ENCODE assay signal across 17 cellular contexts in the genomic region with DNA sequence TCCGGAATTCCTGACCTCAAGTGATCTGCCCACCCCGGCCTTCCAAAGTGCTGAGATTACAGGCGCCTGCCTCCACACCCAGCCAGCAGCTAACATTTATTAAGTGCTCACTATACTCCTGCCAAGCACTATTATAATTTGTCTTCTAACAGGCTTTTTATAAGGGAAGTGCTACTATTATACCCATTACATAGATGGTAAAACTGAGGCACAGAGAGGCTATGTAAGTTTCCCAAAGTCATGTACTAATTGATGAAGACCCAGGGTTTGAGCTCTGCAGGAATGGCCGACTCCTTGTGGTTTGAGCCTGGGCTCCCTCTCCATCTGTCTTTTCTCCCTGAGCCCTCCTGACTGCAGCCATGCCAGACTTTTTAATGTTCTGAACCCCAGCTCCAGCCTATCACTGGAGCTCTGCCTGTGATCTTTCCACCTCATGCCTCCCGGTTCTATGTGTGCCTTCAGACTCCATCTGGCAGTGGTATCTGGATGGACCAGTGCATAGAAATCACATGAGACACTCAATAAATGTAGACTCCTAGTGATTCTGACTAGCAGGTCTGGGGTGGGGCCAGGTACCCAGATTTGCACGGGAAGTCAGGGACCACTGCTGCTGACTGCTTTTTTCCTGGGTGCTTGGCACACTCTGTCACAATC.
"Had no signal": no experiment of that assay in that cellular context is flagged by ENCODE, and none has a peak within 500 bp of the region (broad histone marks: within the 10 kb centered on the region; RNA-seq: fewer than 3 reads in every experiment).

No MANE protein-coding gene starts in this region.

- DNase-seq: activated CD4-positive, alpha-beta T cell treated with anti-CD3 and anti-CD28 coated beads for 1 hour; activated CD4-positive, alpha-beta T cell treated with anti-CD3 and anti-CD28 coated beads, Interleukin-2, amount 50 U/mL, for 48 hours; activated CD8-positive, alpha-beta memory T cell treated with anti-CD3 and anti-CD28 coated beads, Interleukin-2, amount 10 ng/mL, durations not matched to agents 7 days and 5 days; activated effector memory CD4-positive, alpha-beta T cell treated with anti-CD3 and anti-CD28 coated beads, Interleukin-2, amount 50 U/mL, for 16 hours; activated T-cell treated with anti-CD3 and anti-CD28 coated beads, Interleukin-2, amount 50 U/mL, for 4 hours; amniotic stem cell; left ventricle myocardium superior; mesendoderm; ovary; stimulated activated CD4-positive, alpha-beta T cell treated with anti-CD3 and anti-CD28 coated beads, Interleukin-15, amount 100 ng/mL, for 24 hours; stimulated activated CD4-positive, alpha-beta T cell treated with anti-CD3 and anti-CD28 coated beads, Interleukin-4, amount 100 ng/mL, for 24 hours; T-helper 17 cell; tibial artery had no signal

- H3K27ac Mint-ChIP-seq: activated CD8-positive, alpha-beta memory T cell treated with anti-CD3 and anti-CD28 coated beads, Interleukin-2, amount 10 ng/mL, durations not matched to agents 7 days and 5 days; activated naive CD4-positive, alpha-beta T cell treated with anti-CD3 and anti-CD28 coated beads, Interleukin-2, amount 50 U/mL, for 72 hours; T-helper 17 cell had no signal

- H3K4me3 Mint-ChIP-seq: activated CD8-positive, alpha-beta memory T cell treated with anti-CD3 and anti-CD28 coated beads, Interleukin-2, amount 10 ng/mL, durations not matched to agents 7 days and 5 days; activated T-cell treated with anti-CD3 and anti-CD28 coated beads, Interleukin-2, amount 50 U/mL, for 4 hours; nephron; T-helper 17 cell had no signal

- H3K36me3 ChIP-seq: ovary, tibial artery, vagina had no signal

- H3K4me1 Mint-ChIP-seq: activated CD8-positive, alpha-beta memory T cell treated with anti-CD3 and anti-CD28 coated beads, Interleukin-2, amount 10 ng/mL, durations not matched to agents 7 days and 5 days; T-helper 17 cell had no signal

- H3K4me1 ChIP-seq: tibial artery, vagina had no signal

- H3K36me3 Mint-ChIP-seq: activated CD8-positive, alpha-beta memory T cell treated with anti-CD3 and anti-CD28 coated beads, Interleukin-2, amount 10 ng/mL, durations not matched to agents 7 days and 5 days; activated naive CD4-positive, alpha-beta T cell treated with anti-CD3 and anti-CD28 coated beads, Interleukin-2, amount 50 U/mL, for 72 hours had no signal

- H3K27me3 ChIP-seq: ovary, tibial artery, vagina had no signal

- H3K9me3 Mint-ChIP-seq: activated naive CD4-positive, alpha-beta T cell treated with anti-CD3 and anti-CD28 coated beads, Interleukin-2, amount 50 U/mL, for 72 hours; activated T-cell treated with anti-CD3 and anti-CD28 coated beads, Interleukin-2, amount 50 U/mL, for 4 hours; nephron had no signal

- H3K9me3 ChIP-seq: ovary, tibial artery, vagina had no signal

- ATAC-seq: activated CD8-positive, alpha-beta memory T cell treated with anti-CD3 and anti-CD28 coated beads, Interleukin-2, amount 10 ng/mL, durations not matched to agents 7 days and 5 days; activated naive CD4-positive, alpha-beta T cell treated with anti-CD3 and anti-CD28 coated beads, Interleukin-2, amount 50 U/mL, for 72 hours; activated T-cell treated with anti-CD3 and anti-CD28 coated beads, Interleukin-2, amount 50 U/mL, for 4 hours; T-helper 17 cell had no signal

- H3K4me3 ChIP-seq: ovary, tibial artery, vagina had no signal

- H3K27ac ChIP-seq: ovary, tibial artery, vagina had no signal

- FAIRE-seq: TTC549 had no signal

- H3K27me3 Mint-ChIP-seq: activated CD8-positive, alpha-beta memory T cell treated with anti-CD3 and anti-CD28 coated beads, Interleukin-2, amount 10 ng/mL, durations not matched to agents 7 days and 5 days; T-helper 17 cell had no signal
